In the genomic region with DNA sequence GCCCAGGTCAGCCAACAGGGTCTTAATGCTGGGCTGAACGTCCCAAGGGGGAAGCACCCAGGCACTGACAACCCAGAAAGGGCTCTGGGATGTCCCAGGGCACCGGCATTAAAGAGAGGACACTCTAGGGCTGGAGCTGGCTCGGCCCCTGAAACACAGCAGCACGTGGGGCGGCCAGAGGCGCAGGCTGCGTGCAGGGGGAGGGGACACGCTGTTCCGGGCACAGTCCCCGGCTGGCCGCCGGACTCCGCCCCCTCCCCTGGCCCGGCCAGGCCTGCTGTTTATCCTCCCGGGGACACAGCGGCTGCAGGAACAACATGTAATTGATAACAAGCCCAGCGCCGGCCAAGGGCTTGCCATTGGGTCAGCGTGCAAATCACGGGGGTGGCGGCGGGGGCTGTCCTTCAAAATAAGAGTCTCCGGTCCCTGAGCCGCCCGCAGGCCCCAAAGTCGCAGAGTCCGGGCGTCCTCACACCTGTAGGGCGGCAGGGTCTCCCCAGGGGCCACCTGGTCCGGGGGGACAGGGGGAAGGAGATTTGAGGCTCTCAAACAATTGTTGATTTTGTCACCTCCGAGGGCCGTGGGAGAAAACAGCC, we compare ENCODE assay signal across 1 cellular context.
TF ChIP-seq lines count a peak whose summit lies in the region.

No MANE protein-coding gene starts in this region.

TF ChIP-seq in H1, 55 proteins besides CTCF, POLR2A, EP300 and RAD21 (continued from another document):
- TF ChIP-seq KDM5A (IDR thresholded peaks at IDR 0.05; ENCODE audit: low read length) (no peak), CREB1 (IDR thresholded peaks at IDR 0.05) (no peak; the same call in 1 of the 2 replicates), YY1 (IDR thresholded peaks at IDR 0.05; ENCODE audit: low read depth, low read length) (no peak), SAP30 (IDR thresholded peaks at IDR 0.05; ENCODE audit: insufficient read depth, insufficient replicate concordance, low read length) (no peak), BACH1 (IDR thresholded peaks at IDR 0.05; ENCODE audit: low read length) (no peak), ZNF274 (IDR thresholded peaks at IDR 0.05; ENCODE audit: borderline replicate concordance, extremely low read depth, low read length) (no peak), CEBPB (IDR thresholded peaks at IDR 0.05; ENCODE audit: low read depth, low read length) (no peak), PHF8 (conservative IDR thresholded peaks at IDR 0.05; ENCODE audit: low read depth, low read length) (0 out of 2 replicates have a peak, but pooled peaks have one; percentile 17), CBX5 (IDR thresholded peaks at IDR 0.05; ENCODE audit: low read depth, low read length) (no peak), CTBP2 (IDR thresholded peaks at IDR 0.05; ENCODE audit: borderline replicate concordance, insufficient read depth, insufficient read length, low read length) (no peak), MAFK (IDR thresholded peaks at IDR 0.05; ENCODE audit: low read depth, low read length) (no peak), TAF1 (IDR thresholded peaks at IDR 0.05; ENCODE audit: low read depth, low read length) (no peak), BRCA1 (IDR thresholded peaks at IDR 0.05; ENCODE audit: low read depth, low read length) (no peak), ASH2L (IDR thresholded peaks at IDR 0.05; ENCODE audit: low read length) (peak; percentile 20), SIX5 (IDR thresholded peaks at IDR 0.05; ENCODE audit: low read depth, low read length) (no peak), SIN3A (conservative IDR thresholded peaks at IDR 0.05 in 1 of 2, IDR thresholded peaks at IDR 0.05 in 1 of 2; ENCODE audit: low read depth in 1 of 2, low read length in 2 of 2) (peak; percentile 12 to 86; a peak in 1 of 4 replicates), CHD2 (IDR thresholded peaks at IDR 0.05; ENCODE audit: low read length) (no peak), KDM1A (IDR thresholded peaks at IDR 0.05; ENCODE audit: borderline replicate concordance, low read length) (no peak), EGR1 (IDR thresholded peaks at IDR 0.05; ENCODE audit: borderline replicate concordance, low read depth, low read length) (peak; percentile 63; the same call in 1 of the 2 replicates), POLR2AphosphoS5 (IDR thresholded peaks at IDR 0.05; ENCODE audit: low read depth, low read length) (no peak), RXRA (IDR thresholded peaks at IDR 0.05; ENCODE audit: insufficient read depth, low read depth, low read length) (no peak), SP2 (IDR thresholded peaks at IDR 0.05; ENCODE audit: low read length) (no peak), HDAC6 (IDR thresholded peaks at IDR 0.05; ENCODE audit: low read depth, low read length) (no peak), SP4 (IDR thresholded peaks at IDR 0.05; ENCODE audit: low read length) (no peak), TBP (IDR thresholded peaks at IDR 0.05; ENCODE audit: low read depth, low read length) (no peak; the same call in 1 of the 2 replicates), JUND (IDR thresholded peaks at IDR 0.05; ENCODE audit: low read length) (no peak), RBBP5 (IDR thresholded peaks at IDR 0.05; ENCODE audit: borderline replicate concordance, low read depth, low read length) (no peak), TCF12 (IDR thresholded peaks at IDR 0.05; ENCODE audit: low read depth, low read length) (no peak), HDAC2 (IDR thresholded peaks at IDR 0.05; ENCODE audit: borderline replicate concordance in 1 of 2, low read depth in 2 of 2, low read length in 2 of 2) (peak in 1 of 2 experiments; percentile 47; a peak in 1 of 4 replicates), NRF1 (IDR thresholded peaks at IDR 0.05; ENCODE audit: low read depth, low read length) (no peak), JUN (IDR thresholded peaks at IDR 0.05; ENCODE audit: low read depth, low read length) (no peak), SUZ12 (IDR thresholded peaks at IDR 0.05; ENCODE audit: low read length) (no peak), GTF2F1 (IDR thresholded peaks at IDR 0.05; ENCODE audit: borderline replicate concordance, low read depth, low read length) (no peak), NANOG (IDR thresholded peaks at IDR 0.05; ENCODE audit: insufficient read depth, low read depth, low read length, poor library complexity, severe bottlenecking) (peak; percentile 5), SRF (IDR thresholded peaks at IDR 0.05; ENCODE audit: low read depth, low read length) (no peak), RFX5 (IDR thresholded peaks at IDR 0.05; ENCODE audit: borderline replicate concordance, low read depth, low read length) (no peak), GABPA (IDR thresholded peaks at IDR 0.05; ENCODE audit: borderline replicate concordance, insufficient read depth, low read length) (no peak), RNF2 (IDR thresholded peaks at IDR 0.05; ENCODE audit: borderline replicate concordance, low read depth, low read length, missing control alignments, poor library complexity, severe bottlenecking) (no peak), POU5F1 (IDR thresholded peaks at IDR 0.05; ENCODE audit: low read depth, low read length) (no peak), SP1 (IDR thresholded peaks at IDR 0.05; ENCODE audit: low read depth, low read length) (peak; percentile 64; the same call in 1 of the 2 replicates), EZH2 (IDR thresholded peaks at IDR 0.05; ENCODE audit: low read depth, low read length, severe bottlenecking) (no peak), TEAD4 (IDR thresholded peaks at IDR 0.05; ENCODE audit: low read depth, low read length) (no peak), FOSL1 (IDR thresholded peaks at IDR 0.05; ENCODE audit: insufficient read depth, low read depth, low read length) (no peak), SIRT6 (IDR thresholded peaks at IDR 0.05; ENCODE audit: low read length) (no peak), BCL11A (IDR thresholded peaks at IDR 0.05; ENCODE audit: low read depth in 2 of 2, low read length in 2 of 2) (no peak), TAF7 (optimal IDR thresholded peaks at IDR 0.05; ENCODE audit: borderline replicate concordance, low read depth, low read length) (no peak)
- TF ChIP-seq, protein P1, sequence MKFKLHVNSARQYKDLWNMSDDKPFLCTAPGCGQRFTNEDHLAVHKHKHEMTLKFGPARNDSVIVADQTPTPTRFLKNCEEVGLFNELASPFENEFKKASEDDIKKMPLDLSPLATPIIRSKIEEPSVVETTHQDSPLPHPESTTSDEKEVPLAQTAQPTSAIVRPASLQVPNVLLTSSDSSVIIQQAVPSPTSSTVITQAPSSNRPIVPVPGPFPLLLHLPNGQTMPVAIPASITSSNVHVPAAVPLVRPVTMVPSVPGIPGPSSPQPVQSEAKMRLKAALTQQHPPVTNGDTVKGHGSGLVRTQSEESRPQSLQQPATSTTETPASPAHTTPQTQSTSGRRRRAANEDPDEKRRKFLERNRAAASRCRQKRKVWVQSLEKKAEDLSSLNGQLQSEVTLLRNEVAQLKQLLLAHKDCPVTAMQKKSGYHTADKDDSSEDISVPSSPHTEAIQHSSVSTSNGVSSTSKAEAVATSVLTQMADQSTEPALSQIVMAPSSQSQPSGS (IDR thresholded peaks at IDR 0.05; ENCODE audit: low read length) = no peak
- TF ChIP-seq, protein P2, sequence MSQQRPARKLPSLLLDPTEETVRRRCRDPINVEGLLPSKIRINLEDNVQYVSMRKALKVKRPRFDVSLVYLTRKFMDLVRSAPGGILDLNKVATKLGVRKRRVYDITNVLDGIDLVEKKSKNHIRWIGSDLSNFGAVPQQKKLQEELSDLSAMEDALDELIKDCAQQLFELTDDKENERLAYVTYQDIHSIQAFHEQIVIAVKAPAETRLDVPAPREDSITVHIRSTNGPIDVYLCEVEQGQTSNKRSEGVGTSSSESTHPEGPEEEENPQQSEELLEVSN (IDR thresholded peaks at IDR 0.05) = peak; percentile 54; the same call in 1 of the 2 replicates
- TF ChIP-seq, protein P3, sequence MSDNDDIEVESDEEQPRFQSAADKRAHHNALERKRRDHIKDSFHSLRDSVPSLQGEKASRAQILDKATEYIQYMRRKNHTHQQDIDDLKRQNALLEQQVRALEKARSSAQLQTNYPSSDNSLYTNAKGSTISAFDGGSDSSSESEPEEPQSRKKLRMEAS (IDR thresholded peaks at IDR 0.05) = peak; percentile 97
- TF ChIP-seq, protein P4, sequence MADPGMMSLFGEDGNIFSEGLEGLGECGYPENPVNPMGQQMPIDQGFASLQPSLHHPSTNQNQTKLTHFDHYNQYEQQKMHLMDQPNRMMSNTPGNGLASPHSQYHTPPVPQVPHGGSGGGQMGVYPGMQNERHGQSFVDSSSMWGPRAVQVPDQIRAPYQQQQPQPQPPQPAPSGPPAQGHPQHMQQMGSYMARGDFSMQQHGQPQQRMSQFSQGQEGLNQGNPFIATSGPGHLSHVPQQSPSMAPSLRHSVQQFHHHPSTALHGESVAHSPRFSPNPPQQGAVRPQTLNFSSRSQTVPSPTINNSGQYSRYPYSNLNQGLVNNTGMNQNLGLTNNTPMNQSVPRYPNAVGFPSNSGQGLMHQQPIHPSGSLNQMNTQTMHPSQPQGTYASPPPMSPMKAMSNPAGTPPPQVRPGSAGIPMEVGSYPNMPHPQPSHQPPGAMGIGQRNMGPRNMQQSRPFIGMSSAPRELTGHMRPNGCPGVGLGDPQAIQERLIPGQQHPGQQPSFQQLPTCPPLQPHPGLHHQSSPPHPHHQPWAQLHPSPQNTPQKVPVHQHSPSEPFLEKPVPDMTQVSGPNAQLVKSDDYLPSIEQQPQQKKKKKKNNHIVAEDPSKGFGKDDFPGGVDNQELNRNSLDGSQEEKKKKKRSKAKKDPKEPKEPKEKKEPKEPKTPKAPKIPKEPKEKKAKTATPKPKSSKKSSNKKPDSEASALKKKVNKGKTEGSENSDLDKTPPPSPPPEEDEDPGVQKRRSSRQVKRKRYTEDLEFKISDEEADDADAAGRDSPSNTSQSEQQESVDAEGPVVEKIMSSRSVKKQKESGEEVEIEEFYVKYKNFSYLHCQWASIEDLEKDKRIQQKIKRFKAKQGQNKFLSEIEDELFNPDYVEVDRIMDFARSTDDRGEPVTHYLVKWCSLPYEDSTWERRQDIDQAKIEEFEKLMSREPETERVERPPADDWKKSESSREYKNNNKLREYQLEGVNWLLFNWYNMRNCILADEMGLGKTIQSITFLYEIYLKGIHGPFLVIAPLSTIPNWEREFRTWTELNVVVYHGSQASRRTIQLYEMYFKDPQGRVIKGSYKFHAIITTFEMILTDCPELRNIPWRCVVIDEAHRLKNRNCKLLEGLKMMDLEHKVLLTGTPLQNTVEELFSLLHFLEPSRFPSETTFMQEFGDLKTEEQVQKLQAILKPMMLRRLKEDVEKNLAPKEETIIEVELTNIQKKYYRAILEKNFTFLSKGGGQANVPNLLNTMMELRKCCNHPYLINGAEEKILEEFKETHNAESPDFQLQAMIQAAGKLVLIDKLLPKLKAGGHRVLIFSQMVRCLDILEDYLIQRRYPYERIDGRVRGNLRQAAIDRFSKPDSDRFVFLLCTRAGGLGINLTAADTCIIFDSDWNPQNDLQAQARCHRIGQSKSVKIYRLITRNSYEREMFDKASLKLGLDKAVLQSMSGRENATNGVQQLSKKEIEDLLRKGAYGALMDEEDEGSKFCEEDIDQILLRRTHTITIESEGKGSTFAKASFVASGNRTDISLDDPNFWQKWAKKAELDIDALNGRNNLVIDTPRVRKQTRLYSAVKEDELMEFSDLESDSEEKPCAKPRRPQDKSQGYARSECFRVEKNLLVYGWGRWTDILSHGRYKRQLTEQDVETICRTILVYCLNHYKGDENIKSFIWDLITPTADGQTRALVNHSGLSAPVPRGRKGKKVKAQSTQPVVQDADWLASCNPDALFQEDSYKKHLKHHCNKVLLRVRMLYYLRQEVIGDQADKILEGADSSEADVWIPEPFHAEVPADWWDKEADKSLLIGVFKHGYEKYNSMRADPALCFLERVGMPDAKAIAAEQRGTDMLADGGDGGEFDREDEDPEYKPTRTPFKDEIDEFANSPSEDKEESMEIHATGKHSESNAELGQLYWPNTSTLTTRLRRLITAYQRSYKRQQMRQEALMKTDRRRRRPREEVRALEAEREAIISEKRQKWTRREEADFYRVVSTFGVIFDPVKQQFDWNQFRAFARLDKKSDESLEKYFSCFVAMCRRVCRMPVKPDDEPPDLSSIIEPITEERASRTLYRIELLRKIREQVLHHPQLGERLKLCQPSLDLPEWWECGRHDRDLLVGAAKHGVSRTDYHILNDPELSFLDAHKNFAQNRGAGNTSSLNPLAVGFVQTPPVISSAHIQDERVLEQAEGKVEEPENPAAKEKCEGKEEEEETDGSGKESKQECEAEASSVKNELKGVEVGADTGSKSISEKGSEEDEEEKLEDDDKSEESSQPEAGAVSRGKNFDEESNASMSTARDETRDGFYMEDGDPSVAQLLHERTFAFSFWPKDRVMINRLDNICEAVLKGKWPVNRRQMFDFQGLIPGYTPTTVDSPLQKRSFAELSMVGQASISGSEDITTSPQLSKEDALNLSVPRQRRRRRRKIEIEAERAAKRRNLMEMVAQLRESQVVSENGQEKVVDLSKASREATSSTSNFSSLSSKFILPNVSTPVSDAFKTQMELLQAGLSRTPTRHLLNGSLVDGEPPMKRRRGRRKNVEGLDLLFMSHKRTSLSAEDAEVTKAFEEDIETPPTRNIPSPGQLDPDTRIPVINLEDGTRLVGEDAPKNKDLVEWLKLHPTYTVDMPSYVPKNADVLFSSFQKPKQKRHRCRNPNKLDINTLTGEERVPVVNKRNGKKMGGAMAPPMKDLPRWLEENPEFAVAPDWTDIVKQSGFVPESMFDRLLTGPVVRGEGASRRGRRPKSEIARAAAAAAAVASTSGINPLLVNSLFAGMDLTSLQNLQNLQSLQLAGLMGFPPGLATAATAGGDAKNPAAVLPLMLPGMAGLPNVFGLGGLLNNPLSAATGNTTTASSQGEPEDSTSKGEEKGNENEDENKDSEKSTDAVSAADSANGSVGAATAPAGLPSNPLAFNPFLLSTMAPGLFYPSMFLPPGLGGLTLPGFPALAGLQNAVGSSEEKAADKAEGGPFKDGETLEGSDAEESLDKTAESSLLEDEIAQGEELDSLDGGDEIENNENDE (IDR thresholded peaks at IDR 0.05; ENCODE audit: insufficient replicate concordance, low read length) = no peak
- TF ChIP-seq, protein P5, sequence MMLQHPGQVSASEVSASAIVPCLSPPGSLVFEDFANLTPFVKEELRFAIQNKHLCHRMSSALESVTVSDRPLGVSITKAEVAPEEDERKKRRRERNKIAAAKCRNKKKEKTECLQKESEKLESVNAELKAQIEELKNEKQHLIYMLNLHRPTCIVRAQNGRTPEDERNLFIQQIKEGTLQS (IDR thresholded peaks at IDR 0.05; ENCODE audit: insufficient read depth, low read depth, low read length) = no peak
- TF ChIP-seq, protein P6, sequence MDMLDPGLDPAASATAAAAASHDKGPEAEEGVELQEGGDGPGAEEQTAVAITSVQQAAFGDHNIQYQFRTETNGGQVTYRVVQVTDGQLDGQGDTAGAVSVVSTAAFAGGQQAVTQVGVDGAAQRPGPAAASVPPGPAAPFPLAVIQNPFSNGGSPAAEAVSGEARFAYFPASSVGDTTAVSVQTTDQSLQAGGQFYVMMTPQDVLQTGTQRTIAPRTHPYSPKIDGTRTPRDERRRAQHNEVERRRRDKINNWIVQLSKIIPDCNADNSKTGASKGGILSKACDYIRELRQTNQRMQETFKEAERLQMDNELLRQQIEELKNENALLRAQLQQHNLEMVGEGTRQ (IDR thresholded peaks at IDR 0.05; ENCODE audit: low read length) = peak; percentile 47; the same call in 1 of the 2 replicates
